Comparison of ENCODE assay signal across 8 cellular contexts in genomic region chr20:43914697-43915208, GRCh38. TPM values are rescaled to one million over a fixed set of nuclear protein-coding genes. Genes with fewer than 3 reads are reported as not detected.
DNase-seq lines count a peak whose midpoint lies in the region; ATAC-seq, FAIRE-seq and TF ChIP-seq lines count a peak whose summit lies in the region.

TSS of gene TOX2 (plus strand) at chr20:43914852. CDS start at chr20:43914892, 40 bp downstream.

- H3K27ac Mint-ChIP-seq in HFFc6 (peak within 1 kb of the TSS; percentile 93), progenitor cell of endocrine pancreas (peak within 1 kb of the TSS; percentile 52)

- peaks cover 0 to 33% (median 0%) of the 10 kb centered on the region in 3 donors for H3K9me3 ChIP-seq in gastroesophageal sphincter

- ATAC-seq in gastroesophageal sphincter = peak; percentile 89

- H3K4me1 Mint-ChIP-seq in HFFc6 (ENCODE audit: low read depth) = peaks cover 59% of the 10 kb centered on the region
- H3K4me1 Mint-ChIP-seq in progenitor cell of endocrine pancreas (ENCODE audit: low read depth) = peaks cover 7% of the 10 kb centered on the region

- H3K36me3 Mint-ChIP-seq in HFFc6 (ENCODE audit: low read depth) (peaks cover 11% of the 10 kb centered on the region), progenitor cell of endocrine pancreas (ENCODE audit: insufficient read depth) (no peaks in the 10 kb centered on the region)

- H3K9me3 Mint-ChIP-seq in HFFc6 (peaks cover 10% of the 10 kb centered on the region; the same call in 1 of the 2 replicates), progenitor cell of endocrine pancreas (ENCODE audit: low read depth) (peaks cover 14% of the 10 kb centered on the region)

- DNase-seq in HFFc6 (peak; percentile 30), NCI-H510A treated with DMSO at 0.1 percent for 48 hours (lab: John Stamatoyannopoulos, UW) (peak; percentile 39), activated T-helper 1 cell treated with Interleukin-2 at 50 U/mL for 16 hours (ENCODE audit: low read depth) (peak; percentile 21), progenitor cell of endocrine pancreas (ENCODE audit: low spot score, unreplicated experiment) (peak; percentile 45), HuH-7.5 (ENCODE audit: low spot score) (no peak), RCC 7860 (ENCODE audit: low spot score) (no peak)

- peak within 1 kb of the TSS; percentile 22 to 83 (median 74) for H3K27ac ChIP-seq in gastroesophageal sphincter

- peaks cover 34% of the 10 kb centered on the region for H3K27me3 ChIP-seq in gastroesophageal sphincter

- H3K36me3 ChIP-seq in gastroesophageal sphincter = no peaks in the 10 kb centered on the region

- no CpG with 5 or more reads among the region's 79 CpGs for WGBS in gastroesophageal sphincter (ENCODE audit: low coverage in 1 of 2), 2 donors

- no peak for TF ChIP-seq CTCF in HFFc6 (IDR thresholded peaks at IDR 0.05)
- no peak for TF ChIP-seq CTCF in gastroesophageal sphincter (IDR thresholded peaks at IDR 0.05)
- no peak for TF ChIP-seq CTCF in progenitor cell of endocrine pancreas (IDR thresholded peaks at IDR 0.05; ENCODE audit: unreplicated experiment)

- peak within 1 kb of the TSS; percentile 96 for H3K4me3 Mint-ChIP-seq in HFFc6
- H3K4me3 Mint-ChIP-seq in progenitor cell of endocrine pancreas (ENCODE audit: low read depth) = peak within 1 kb of the TSS; percentile 72

- peaks cover 2% of the 10 kb centered on the region for H3K27me3 Mint-ChIP-seq in HFFc6 (ENCODE audit: insufficient read depth)
- peaks cover 50% of the 10 kb centered on the region for H3K27me3 Mint-ChIP-seq in progenitor cell of endocrine pancreas

- FAIRE-seq in RCC 7860 (lab: Jason Lieb, UNC) = no peak

- TF ChIP-seq EP300 in gastroesophageal sphincter (IDR thresholded peaks at IDR 0.05) = no peak

- peak in 1 of 2 donors; percentile 40 for TF ChIP-seq POLR2A in gastroesophageal sphincter (IDR thresholded peaks at IDR 0.05)

- H3K4me3 ChIP-seq in GM08714 (ENCODE audit: low read length) (peak within 1 kb of the TSS; percentile 70; the same call in 1 of the 2 replicates), gastroesophageal sphincter (peak within 1 kb of the TSS; percentile 52 to 75)

- H3K4me1 ChIP-seq in gastroesophageal sphincter = peaks cover 0 to 56% (median 0%) of the 10 kb centered on the region in 3 donors

RNA-seq across cellular contexts. Expression of gene TOX2, which starts in this region (rescaled TPM):
- 10 to 100 TPM; 46.1 to 68.2 (median 60.2) TPM for total RNA-seq in HFFc6 (2021; fragmentation: NEBNext Ultra II Directional; extraction: Animal tissue kit (Norgen Biotek cat#: 25700))
- total RNA-seq in gastroesophageal sphincter (10 to 100 TPM; 16.4 to 47.8 (median 40.3) TPM), progenitor cell of endocrine pancreas (2.5 and 2.8 TPM in 2 replicates)

Comparison
In these comparisons a context has a peak if more than half of its experiments do, and no peak if none do; other contexts are left out.
1. DNase-seq: peak in HFFc6 (single experiment), NCI-H510A treated with DMSO at 0.1 percent for 48 hours (single experiment), activated T-helper 1 cell treated with Interleukin-2 at 50 U/mL for 16 hours (single experiment) and progenitor cell of endocrine pancreas (single experiment); none in HuH-7.5 (single experiment) and RCC 7860 (single experiment).